ENCODE assay signal across 8 cellular contexts in the genomic region with DNA sequence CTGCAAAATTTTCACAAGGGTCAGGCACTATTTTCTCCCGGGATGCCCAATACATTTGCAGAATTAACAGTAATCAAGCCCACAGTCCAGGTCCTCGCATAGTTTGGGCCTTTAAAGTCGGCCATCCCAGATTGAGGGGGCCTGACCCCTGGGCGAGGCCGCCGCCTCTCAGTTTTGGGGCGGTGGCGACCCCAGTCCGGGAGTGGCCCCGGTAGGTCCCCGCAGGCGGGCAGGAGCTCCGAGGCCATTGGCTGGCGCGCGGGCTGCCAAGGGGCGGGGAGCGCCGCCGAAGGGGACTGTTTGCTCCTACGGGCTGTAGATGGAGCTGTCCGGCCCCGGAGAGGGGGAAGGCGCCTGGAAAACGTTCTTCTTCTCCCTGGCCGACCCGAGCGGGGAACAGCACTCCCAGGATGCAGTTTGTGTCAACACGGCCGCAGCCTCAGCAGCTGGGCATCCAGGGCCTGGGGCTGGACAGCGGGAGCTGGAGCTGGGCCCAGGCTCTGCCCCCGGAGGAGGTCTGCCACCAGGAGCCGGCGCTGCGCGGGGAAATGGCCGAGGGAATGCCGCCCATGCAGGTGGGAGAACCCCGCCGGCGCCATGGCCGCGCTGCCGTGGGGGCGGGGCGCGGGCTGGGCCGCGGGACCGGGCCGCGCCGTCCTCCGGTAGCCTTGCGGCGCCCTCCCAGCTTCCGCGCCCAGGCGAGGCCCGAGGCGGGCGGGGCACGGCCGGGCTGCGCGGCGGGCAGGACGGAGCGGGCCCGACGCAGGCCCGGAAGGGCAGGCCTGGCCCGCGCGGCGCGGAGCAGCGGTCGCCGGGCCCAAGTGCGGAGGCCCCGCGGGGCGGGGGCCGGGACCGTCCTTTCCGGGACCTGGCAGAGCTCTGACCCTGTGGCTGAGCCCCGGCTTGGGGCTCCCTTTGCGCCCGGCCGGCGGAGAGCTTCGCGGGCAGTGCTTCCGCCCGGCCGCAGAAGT. TPM values are rescaled to one million over a fixed set of nuclear protein-coding genes. Genes with fewer than 3 reads are reported as not detected.
DNase-seq lines count a peak whose midpoint lies in the region; ATAC-seq lines count a peak whose summit lies in the region.

ZNF282 (plus strand) TSS at position 367 of the 971 bp plus-strand sequence; CDS start at position 411, 44 bp downstream.

- H3K4me1 ChIP-seq in HUES64 (ENCODE audit: insufficient read depth, low read length): no peaks in the 10 kb centered on the region
- H3K4me1 ChIP-seq in esophagus (ENCODE audit: control insufficient read depth in 2 of 2, insufficient read depth in 2 of 2, low read length in 1 of 2): peaks cover 2 to 12% of the 10 kb centered on the region in 2 donors
- H3K4me1 ChIP-seq in muscle layer of colon (ENCODE audit: insufficient read depth, low read length): peaks cover 16% of the 10 kb centered on the region

- H3K27me3 ChIP-seq in HUES64 (ENCODE audit: insufficient read depth, low read length) (no peaks in the 10 kb centered on the region), esophagus (ENCODE audit: control insufficient read depth in 1 of 2, insufficient read depth in 2 of 2, low read length in 2 of 2) (no peaks in the 10 kb centered on the region), muscle layer of colon (ENCODE audit: control insufficient read depth in 1 of 2, insufficient read depth in 2 of 2, low read length in 2 of 2) (no peaks in the 10 kb centered on the region)

- H3K4me3 ChIP-seq in HUES64 (ENCODE audit: low read length): peak within 1 kb of the TSS; percentile 96
- peak within 1 kb of the TSS; percentile 59 to 84 for H3K4me3 ChIP-seq in esophagus (ENCODE audit: low read depth in 1 of 2, low read length in 2 of 2)
- H3K4me3 ChIP-seq in muscle layer of colon (ENCODE audit: low read depth in 1 of 2, low read length in 2 of 2): peak within 1 kb of the TSS; percentile 76 to 84

- WGBS in HUES64: under 1% methylated on average over 97 of the region's 97 CpGs
- WGBS in esophagus, 2 donors: 1% methylated on average over 66 to 97 of the region's 97 CpGs

- H3K36me3 ChIP-seq in HUES64 (ENCODE audit: insufficient read depth, low read length): peaks cover 25% of the 10 kb centered on the region
- peaks cover 4 to 18% of the 10 kb centered on the region in 2 donors for H3K36me3 ChIP-seq in esophagus (ENCODE audit: control insufficient read depth in 2 of 2, insufficient read depth in 2 of 2, low read length in 1 of 2)
- peaks cover 27% of the 10 kb centered on the region for H3K36me3 ChIP-seq in muscle layer of colon (ENCODE audit: insufficient read depth, low read length)

- ATAC-seq in GM21447 (IDR thresholded peaks at IDR 0.05; ENCODE audit: unreplicated experiment): peak; percentile 93

- H3K27ac ChIP-seq in HUES64 (ENCODE audit: low read depth, low read length) (peak within 1 kb of the TSS; percentile 96), esophagus (ENCODE audit: low read depth in 2 of 2, low read length in 1 of 2) (peak within 1 kb of the TSS; percentile 90 to 93), muscle layer of colon (ENCODE audit: low read depth, low read length) (peak within 1 kb of the TSS; percentile 78)

- peak within 1 kb of the TSS; percentile 96 for H3K9ac ChIP-seq in HUES64 (ENCODE audit: low read depth, low read length)
- H3K9ac ChIP-seq in muscle layer of colon (ENCODE audit: low read length): peak within 1 kb of the TSS; percentile 90

- H3K9me3 ChIP-seq in HUES64 (ENCODE audit: insufficient read depth, low read depth, low read length) (no peaks in the 10 kb centered on the region), esophagus (ENCODE audit: control insufficient read depth in 2 of 2, insufficient read depth in 1 of 2, low read depth in 1 of 2, low read length in 1 of 2) (no peaks in the 10 kb centered on the region), muscle layer of colon (ENCODE audit: low read length) (no peaks in the 10 kb centered on the region)

- DNase-seq in DMS114 treated with DMSO at 0.1 percent for 48 hours (lab: John Stamatoyannopoulos, UW; ENCODE audit: unreplicated experiment) (peak; percentile 74), OCI-M1 (lab: John Stamatoyannopoulos, UW) (peak; percentile 87)
- DNase-seq in activated T-cell treated with anti-CD3 and anti-CD28 coated beads, Interleukin-2, amount 50 U/mL, for 1 hour: peak; percentile 72
- peak; percentile 29 to 61 for DNase-seq in stimulated activated CD8-positive, alpha-beta memory T cell treated with anti-CD3 and anti-CD28 coated beads, Interleukin-7, amount 100 ng/mL, for 4 hours (ENCODE audit: low read depth in 2 of 2)

RNA-seq across cellular contexts. Expression of gene ZNF282, which starts in this region (rescaled TPM):
- 19.4 TPM for polyA plus RNA-seq in HUES64 (2013, experiment 1 of 2)
- polyA plus RNA-seq in HUES64 (2013, experiment 2 of 2): 19.5 TPM
- polyA plus RNA-seq in esophagus: 10 to 100 TPM in 1 of 2 donors, 1 to 10 TPM in 1; 9.5 to 11.7 TPM

Comparison
In these comparisons a context has a peak if more than half of its experiments do, and no peak if none do; other contexts are left out.
1. Peak in every context shown above with its lines: DNase-seq, ATAC-seq, H3K4me3 ChIP-seq and H3K27ac ChIP-seq.